17 cellular contexts compared by ENCODE assay signal in genomic region chr9:115845648-115846312, GRCh38.
A peak's percentile ranks its signal among the peaks of the same experiment; 100 is the strongest.
DNase-seq lines count a peak whose midpoint lies in the region; ATAC-seq and TF ChIP-seq lines count a peak whose summit lies in the region.
"Had no signal": no experiment of that assay in that cellular context is flagged by ENCODE, and none has a peak within 500 bp of the region (broad histone marks: within the 10 kb centered on the region; RNA-seq: fewer than 3 reads in every experiment).

No MANE protein-coding gene starts in this region.

- in situ Hi-C loops in GM23248 (cut with MboI): no loop called here

- H2AFZ ChIP-seq in GM23248: no peak overlapping the region

- no peaks in the 10 kb centered on the region for H3K79me2 ChIP-seq in GM23248 (ENCODE audit: insufficient read depth)

- no peak overlapping the region for H3K4me2 ChIP-seq in GM23248 (ENCODE audit: unreplicated experiment)

- intact Hi-C loops in heart right ventricle (cut with DNase I): loop anchor here in 1 of 10 donors (5.0 kb wide), 1 partner anchor 1497 kb away; no protein-coding TSS in a partner anchor

- ATAC-seq in heart right ventricle: no peak
- no peak for ATAC-seq in GM21786 (IDR thresholded peaks at IDR 0.05; ENCODE audit: unreplicated experiment)
- no peak for ATAC-seq in GM18520 (IDR thresholded peaks at IDR 0.05; ENCODE audit: unreplicated experiment)
- ATAC-seq: left cardiac atrium had no signal

- 60 to 65% methylated on average over 3 of the region's 3 CpGs for WGBS in GM23248 (ENCODE audit: low coverage in 1 of 2, low lambda C conversion rate in 2 of 2, missing lambda C conversion rate in 2 of 2), 2 experiments
- WGBS in heart right ventricle, 2 donors: 72 to 75% methylated on average over 3 of the region's 3 CpGs

- H3K4me1 ChIP-seq in GM23248 (ENCODE audit: insufficient read depth) (peaks cover 36% of the 10 kb centered on the region), heart right ventricle (no peaks in the 10 kb centered on the region)
- H3K4me1 ChIP-seq: esophagus muscularis mucosa, right atrium auricular region had no signal

- DNase-seq in GM23248 (peak; percentile 75), T1000 (lab: John Stamatoyannopoulos, UW) (peak; percentile 9), fibroblast of mammary gland (ENCODE audit: low read depth) (peak; percentile 95), renal cortical epithelial cell (ENCODE audit: low read depth) (peak; percentile 81), heart right ventricle (no peak)
- no peak for DNase-seq in stimulated activated CD4-positive, alpha-beta T cell treated with anti-CD3 and anti-CD28 coated beads, Interleukin-15, amount 100 ng/mL, for 24 hours
- DNase-seq: activated CD4-positive, alpha-beta memory T cell treated with anti-CD3 and anti-CD28 coated beads, Interleukin-2, amount 10 ng/mL, durations not matched to agents 7 days and 5 days; activated gamma-delta T cell treated with Interleukin-2 at 50 U/mL for 16 hours; CD8-positive, alpha-beta memory T cell; Kasumi-1; left cardiac atrium; naive B cell; substantia nigra had no signal

- H3K36me3 ChIP-seq in GM23248 (ENCODE audit: low read depth): no peaks in the 10 kb centered on the region
- H3K36me3 ChIP-seq in heart right ventricle: no peaks in the 10 kb centered on the region
- H3K36me3 ChIP-seq: esophagus muscularis mucosa, right atrium auricular region had no signal

- H3F3A ChIP-seq in GM23248 (ENCODE audit: insufficient read depth): peaks cover 31% of the 10 kb centered on the region

- H3K27ac ChIP-seq in GM23248: no peak overlapping the region
- no peak overlapping the region for H3K27ac ChIP-seq in heart right ventricle
- H3K27ac ChIP-seq: esophagus muscularis mucosa, right atrium auricular region had no signal

- H3K27me3 ChIP-seq in GM23248 (replicated peaks; ENCODE audit: insufficient read depth) (no peaks in the 10 kb centered on the region), heart right ventricle (no peaks in the 10 kb centered on the region)
- H3K27me3 ChIP-seq: esophagus muscularis mucosa, right atrium auricular region had no signal

- no peaks in the 10 kb centered on the region for H3K9me2 ChIP-seq in GM23248 (ENCODE audit: insufficient read depth)

- H3K9ac ChIP-seq in GM23248: no peak overlapping the region

- H3K4me3 ChIP-seq in GM23248 (no peak overlapping the region), fibroblast of mammary gland (ENCODE audit: control insufficient read depth, low read depth, low read length) (no peak overlapping the region), heart right ventricle (no peak overlapping the region)
- H3K4me3 ChIP-seq: esophagus muscularis mucosa, right atrium auricular region had no signal

- no peaks in the 10 kb centered on the region for H3K9me3 ChIP-seq in GM23248 (ENCODE audit: low read depth)
- no peaks in the 10 kb centered on the region for H3K9me3 ChIP-seq in heart right ventricle
- H3K9me3 ChIP-seq: esophagus muscularis mucosa, right atrium auricular region had no signal

- no peak for TF ChIP-seq CTCF in fibroblast of mammary gland (conservative IDR thresholded peaks at IDR 0.05; ENCODE audit: control insufficient read depth, insufficient read depth, low read depth, low read length)
- TF ChIP-seq CTCF in heart right ventricle (IDR thresholded peaks at IDR 0.05): no peak

- H4K20me1 ChIP-seq in GM23248 (ENCODE audit: insufficient read depth): no peaks in the 10 kb centered on the region

Comparison
In these comparisons a context has a peak if more than half of its experiments do, and no peak if none do; other contexts are left out.
1. DNase-seq: peak in GM23248 (single experiment), T1000 (single experiment), fibroblast of mammary gland (single experiment) and renal cortical epithelial cell (single experiment); none in heart right ventricle (0 of 2) and stimulated activated CD4-positive, alpha-beta T cell treated with anti-CD3 and anti-CD28 coated beads, Interleukin-15, amount 100 ng/mL, for 24 hours (single experiment).